11 cellular contexts compared by ENCODE assay signal in genomic region chr7:74412603-74413002, GRCh38.
"Had no signal": no experiment of that assay in that cellular context is flagged by ENCODE, and none has a peak within 500 bp of the region (broad histone marks: within the 10 kb centered on the region; RNA-seq: fewer than 3 reads in every experiment).

No MANE protein-coding gene starts in this region.

- H3K36me3 ChIP-seq: gastrocnemius medialis, heart right ventricle, ovary, upper lobe of left lung had no signal

- H3K4me3 Mint-ChIP-seq: activated CD4-positive, alpha-beta memory T cell treated with anti-CD3 and anti-CD28 coated beads for 36 hours; activated naive CD8-positive, alpha-beta T cell treated with anti-CD3 and anti-CD28 coated beads, Interleukin-2, amount 50 U/mL, for 24 hours; activated T-cell treated with anti-CD3 and anti-CD28 coated beads, Interleukin-2, amount 50 U/mL, for 72 hours; neural crest cell; stimulated activated naive CD8-positive, alpha-beta T cell treated with anti-CD3 and anti-CD28 coated beads, Interleukin-15, Interleukin-2, amounts not matched to agents 100 ng/mL and 50 ng/mL, for 24 hours had no signal

- DNase-seq: activated CD4-positive, alpha-beta memory T cell treated with anti-CD3 and anti-CD28 coated beads for 36 hours; activated naive CD8-positive, alpha-beta T cell treated with anti-CD3 and anti-CD28 coated beads, Interleukin-2, amount 50 U/mL, for 24 hours; activated T-cell treated with anti-CD3 and anti-CD28 coated beads, Interleukin-2, amount 50 U/mL, for 72 hours; gastrocnemius medialis; heart right ventricle; ovary; stimulated activated CD4-positive, alpha-beta T cell treated with anti-CD3 and anti-CD28 coated beads, Interleukin-4, amount 100 ng/mL, for 24 hours; upper lobe of left lung had no signal

- FAIRE-seq: keratinocyte had no signal

- H3K9me3 Mint-ChIP-seq: activated CD4-positive, alpha-beta memory T cell treated with anti-CD3 and anti-CD28 coated beads for 36 hours; activated naive CD8-positive, alpha-beta T cell treated with anti-CD3 and anti-CD28 coated beads, Interleukin-2, amount 50 U/mL, for 24 hours; activated T-cell treated with anti-CD3 and anti-CD28 coated beads, Interleukin-2, amount 50 U/mL, for 72 hours; neural crest cell; stimulated activated naive CD8-positive, alpha-beta T cell treated with anti-CD3 and anti-CD28 coated beads, Interleukin-15, Interleukin-2, amounts not matched to agents 100 ng/mL and 50 ng/mL, for 24 hours had no signal

- H3K27me3 ChIP-seq: gastrocnemius medialis, ovary, upper lobe of left lung had no signal

- H3K4me1 Mint-ChIP-seq: neural crest cell had no signal

- H3K36me3 Mint-ChIP-seq: activated CD4-positive, alpha-beta memory T cell treated with anti-CD3 and anti-CD28 coated beads for 36 hours had no signal

- H3K9me3 ChIP-seq: gastrocnemius medialis, heart right ventricle, ovary, upper lobe of left lung had no signal

- H3K4me3 ChIP-seq: gastrocnemius medialis, heart right ventricle, ovary, upper lobe of left lung had no signal

- ATAC-seq: activated naive CD8-positive, alpha-beta T cell treated with anti-CD3 and anti-CD28 coated beads, Interleukin-2, amount 50 U/mL, for 24 hours; activated T-cell treated with anti-CD3 and anti-CD28 coated beads, Interleukin-2, amount 50 U/mL, for 72 hours; gastrocnemius medialis; heart right ventricle had no signal

- H3K27ac ChIP-seq: gastrocnemius medialis, heart right ventricle, ovary, upper lobe of left lung had no signal

- H3K27ac Mint-ChIP-seq: activated CD4-positive, alpha-beta memory T cell treated with anti-CD3 and anti-CD28 coated beads for 36 hours; activated naive CD8-positive, alpha-beta T cell treated with anti-CD3 and anti-CD28 coated beads, Interleukin-2, amount 50 U/mL, for 24 hours; activated T-cell treated with anti-CD3 and anti-CD28 coated beads, Interleukin-2, amount 50 U/mL, for 72 hours; stimulated activated naive CD8-positive, alpha-beta T cell treated with anti-CD3 and anti-CD28 coated beads, Interleukin-15, Interleukin-2, amounts not matched to agents 100 ng/mL and 50 ng/mL, for 24 hours had no signal

- H3K27me3 Mint-ChIP-seq: activated CD4-positive, alpha-beta memory T cell treated with anti-CD3 and anti-CD28 coated beads for 36 hours; stimulated activated naive CD8-positive, alpha-beta T cell treated with anti-CD3 and anti-CD28 coated beads, Interleukin-15, Interleukin-2, amounts not matched to agents 100 ng/mL and 50 ng/mL, for 24 hours had no signal
